ENCODE assay signal across 9 cellular contexts in genomic region chr13:43057653-43058317, GRCh38. TPM values are rescaled to one million over a fixed set of nuclear protein-coding genes. Genes with fewer than 3 reads are reported as not detected.
A peak's percentile ranks its signal among the peaks of the same experiment; 100 is the strongest.
DNase-seq lines count a peak whose midpoint lies in the region; ATAC-seq and TF ChIP-seq lines count a peak whose summit lies in the region.
"Had no signal": no experiment of that assay in that cellular context is flagged by ENCODE, and none has a peak within 500 bp of the region (broad histone marks: within the 10 kb centered on the region; RNA-seq: fewer than 3 reads in every experiment).

No MANE protein-coding gene starts in this region.

- H3K9me3 ChIP-seq in neural progenitor cell (ENCODE audit: low read depth) (no peaks in the 10 kb centered on the region), left lung (no peaks in the 10 kb centered on the region)

- H3K9ac ChIP-seq in neural progenitor cell, result no peak overlapping the region

- ATAC-seq in left lung (no peak), GM21447 (IDR thresholded peaks at IDR 0.05; ENCODE audit: unreplicated experiment) (no peak), GM21423 (IDR thresholded peaks at IDR 0.05; ENCODE audit: unreplicated experiment) (no peak)

- H4K20me1 ChIP-seq in neural progenitor cell (ENCODE audit: low read depth), result no peaks in the 10 kb centered on the region

- H3K27ac ChIP-seq in brain microvascular endothelial cell, result peak overlapping the region; percentile 91
- H3K27ac ChIP-seq in neural progenitor cell, result peak overlapping the region; percentile 48
- no peak overlapping the region for H3K27ac ChIP-seq in left lung
- H3K27ac ChIP-seq: 22Rv1 had no signal

- H3K4me2 ChIP-seq in neural progenitor cell, result peak overlapping the region; percentile 41

- TF ChIP-seq CTCF in brain microvascular endothelial cell (IDR thresholded peaks at IDR 0.05; ENCODE audit: low read depth, low read length, missing control alignments), result no peak
- no peak for TF ChIP-seq CTCF in neural progenitor cell (IDR thresholded peaks at IDR 0.05)
- no peak for TF ChIP-seq CTCF in left lung (IDR thresholded peaks at IDR 0.05)

- H3K9me3 Mint-ChIP-seq in neural progenitor cell, result peaks cover 36% of the 10 kb centered on the region

- H3K4me1 Mint-ChIP-seq in neural progenitor cell, result peaks cover 13% of the 10 kb centered on the region

- H3K36me3 ChIP-seq in brain microvascular endothelial cell (replicated peaks) (no peaks in the 10 kb centered on the region), neural progenitor cell (no peaks in the 10 kb centered on the region), left lung (no peaks in the 10 kb centered on the region)

- no peak overlapping the region for H3K4me3 ChIP-seq in brain microvascular endothelial cell (ENCODE audit: low read depth, low read length)
- H3K4me3 ChIP-seq in neural progenitor cell, result no peak overlapping the region
- no peak overlapping the region for H3K4me3 ChIP-seq in left lung

- H3K36me3 Mint-ChIP-seq in neural progenitor cell, result peaks cover 17% of the 10 kb centered on the region

- no peak overlapping the region for H2AFZ ChIP-seq in neural progenitor cell (replicated peaks)

- peaks cover 10% of the 10 kb centered on the region for H3K27me3 Mint-ChIP-seq in neural progenitor cell (ENCODE audit: insufficient read depth, low read depth)

- peaks cover 53% of the 10 kb centered on the region for H3F3A ChIP-seq in neural progenitor cell (ENCODE audit: low read depth)

- no peak overlapping the region for H3K27ac Mint-ChIP-seq in neural progenitor cell

- DNase-seq in DMS153 (lab: John Stamatoyannopoulos, UW) (peak; percentile 74), DMS153 treated with DMSO at 0.1 percent for 48 hours (lab: John Stamatoyannopoulos, UW; ENCODE audit: unreplicated experiment) (no peak), NCI-H2171 (lab: John Stamatoyannopoulos, UW) (peak; percentile 0), brain microvascular endothelial cell (peak; percentile 81), neural progenitor cell (ENCODE audit: low spot score) (peak; percentile 35), left lung (no peak)

- in situ Hi-C loops in brain microvascular endothelial cell (cut with HindIII; ENCODE audit: low pct_ligation_motif_present, low sequenced_read_pairs), result no loop called here

- H3K4me3 Mint-ChIP-seq in neural progenitor cell, result no peak overlapping the region

- peaks cover 27% of the 10 kb centered on the region for H3K79me2 ChIP-seq in neural progenitor cell (ENCODE audit: low read depth)

- peaks cover 60% of the 10 kb centered on the region for H3K4me1 ChIP-seq in neural progenitor cell
- peaks cover 5 to 39% of the 10 kb centered on the region in 2 donors for H3K4me1 ChIP-seq in left lung

- H3K27me3 ChIP-seq in brain microvascular endothelial cell (replicated peaks) (no peaks in the 10 kb centered on the region), neural progenitor cell (no peaks in the 10 kb centered on the region), left lung (no peaks in the 10 kb centered on the region)

- intact Hi-C loops in left lung (cut with DNase I), result no loop called here

RNA-seq across cellular contexts. Expression of gene DNAJC15, which starts 34.4 kb away (rescaled TPM):
- 2.7 and 3.2 TPM in 2 replicates for total RNA-seq in neural progenitor cell (ENCODE audit: low replicate concordance)
- total RNA-seq in left lung, result 10 to 100 TPM; 12.8 to 16.1 TPM

Comparison
In these comparisons a context has a peak if more than half of its experiments do, and no peak if none do; other contexts are left out.
1. DNase-seq: peak in DMS153 (single experiment), NCI-H2171 (single experiment), brain microvascular endothelial cell (single experiment) and neural progenitor cell (single experiment); none in DMS153 treated with DMSO at 0.1 percent for 48 hours (single experiment) and left lung (0 of 2).
2. H3K27ac ChIP-seq: peak in brain microvascular endothelial cell (single experiment) and neural progenitor cell (single experiment); none in left lung (0 of 2).